ENCODE assay signal across 8 cellular contexts in genomic region chr14:22918809-22919600, GRCh38. TPM values are rescaled to one million over a fixed set of nuclear protein-coding genes. Genes with fewer than 3 reads are reported as not detected.
A peak's percentile ranks its signal among the peaks of the same experiment; 100 is the strongest.
DNase-seq lines count a peak whose midpoint lies in the region; ATAC-seq and TF ChIP-seq lines count a peak whose summit lies in the region.

Gene RBM23 (minus strand): TSS chr14:22919149.

- peak; percentile 94 for ATAC-seq in GM19328 (IDR thresholded peaks at IDR 0.05; ENCODE audit: unreplicated experiment)
- ATAC-seq in HG03520 (IDR thresholded peaks at IDR 0.05; ENCODE audit: unreplicated experiment): peak; percentile 90
- peak; percentile 91 for ATAC-seq in left colon

- peak within 1 kb of the TSS; percentile 100 for H3K27ac Mint-ChIP-seq in activated CD4-positive, alpha-beta T cell treated with anti-CD3 and anti-CD28 coated beads, Interleukin-2, amount 10 ng/mL, durations not matched to agents 7 days and 5 days

- intact Hi-C loops in left colon (cut with DNase I, micrococcal nuclease): no loop called here

- peaks cover 44% of the 10 kb centered on the region for H3K36me3 Mint-ChIP-seq in activated CD4-positive, alpha-beta T cell treated with anti-CD3 and anti-CD28 coated beads, Interleukin-2, amount 10 ng/mL, durations not matched to agents 7 days and 5 days (ENCODE audit: low read depth)

- no peaks in the 10 kb centered on the region for H3K27me3 ChIP-seq in BJ (ENCODE audit: control insufficient read depth, insufficient read depth, low read length)

- POLR2A ChIA-PET in BJ (lab: Charles Lee): interaction anchor here (0.9 kb wide), 1 partner anchor 139 kb away, joined by 3 read pairs; no protein-coding TSS in a partner anchor
- POLR2A ChIA-PET in activated CD4-positive, alpha-beta T cell treated with anti-CD3 and anti-CD28 coated beads, Interleukin-2, amount 10 ng/mL, durations not matched to agents 7 days and 5 days (lab: Charles Lee): interaction anchor here (1.3 kb wide), 1 partner anchor 37 kb away, joined by 3 read pairs; no protein-coding TSS in a partner anchor

- H3K4me3 ChIP-seq in BJ (ENCODE audit: low read depth, low read length): peak within 1 kb of the TSS; percentile 74
- H3K4me3 ChIP-seq in coronary artery: peak within 1 kb of the TSS; percentile 86

- no peaks in the 10 kb centered on the region for H3K9me3 Mint-ChIP-seq in activated CD4-positive, alpha-beta T cell treated with anti-CD3 and anti-CD28 coated beads, Interleukin-2, amount 10 ng/mL, durations not matched to agents 7 days and 5 days

- TF ChIP-seq CTCF in BJ (IDR thresholded peaks at IDR 0.05; ENCODE audit: insufficient read depth, low read depth, low read length) (no peak), coronary artery (IDR thresholded peaks at IDR 0.05) (no peak)

- CTCF ChIA-PET in BJ (lab: Yijun Ruan, JAX): interaction anchor here (0.9 to 3.2 kb wide), 7 partner anchors 11 to 139 kb away, joined by 3 to 17 read pairs (median 3); partner anchors contain the start of gene PRMT5
- CTCF ChIA-PET in activated CD4-positive, alpha-beta T cell treated with anti-CD3 and anti-CD28 coated beads, Interleukin-2, amount 10 ng/mL, durations not matched to agents 7 days and 5 days (lab: Charles Lee): interaction anchor here (0.6 to 5.9 kb wide), 13 partner anchors 11 to 1005 kb away, joined by 3 to 45 read pairs (median 6); partner anchors contain the start of genes CDH24 and PRMT5

- DNase-seq in BJ (ENCODE audit: low read depth) (peak; percentile 100), NCI-H69 (lab: John Stamatoyannopoulos, UW) (peak; percentile 100), coronary artery (ENCODE audit: low spot score) (peak; percentile 100), left colon (peak; percentile 100)
- DNase-seq in activated CD4-positive, alpha-beta T cell treated with anti-CD3 and anti-CD28 coated beads, Interleukin-2, amount 10 ng/mL, durations not matched to agents 7 days and 5 days: peak; percentile 100
- DNase-seq in stimulated activated CD4-positive, alpha-beta T cell treated with anti-CD3 and anti-CD28 coated beads, Interleukin-1b, Interleukin-23, amount 100 ng/mL, for 48 hours: peak; percentile 100

- H3K36me3 ChIP-seq in BJ (ENCODE audit: control insufficient read depth, insufficient read depth, low read length): peaks cover 17% of the 10 kb centered on the region

- H3K4me3 Mint-ChIP-seq in activated CD4-positive, alpha-beta T cell treated with anti-CD3 and anti-CD28 coated beads, Interleukin-2, amount 10 ng/mL, durations not matched to agents 7 days and 5 days: peak within 1 kb of the TSS; percentile 91

- no peaks in the 10 kb centered on the region for H3K27me3 Mint-ChIP-seq in activated CD4-positive, alpha-beta T cell treated with anti-CD3 and anti-CD28 coated beads, Interleukin-2, amount 10 ng/mL, durations not matched to agents 7 days and 5 days

- H3K4me1 Mint-ChIP-seq in activated CD4-positive, alpha-beta T cell treated with anti-CD3 and anti-CD28 coated beads, Interleukin-2, amount 10 ng/mL, durations not matched to agents 7 days and 5 days: peaks cover 45% of the 10 kb centered on the region

- H3K27ac ChIP-seq in coronary artery: peak within 1 kb of the TSS; percentile 96 to 99

RNA-seq across cellular contexts. Expression of gene RBM23, which starts in this region (rescaled TPM):
- polyA plus RNA-seq in BJ (2011; rRNA removed): 54.1 and 60.9 TPM in 2 replicates
- 55.6 and 56.3 TPM in 2 replicates for polyA minus RNA-seq in BJ (2011; rRNA and poly(A)+ RNA removed)
- total RNA-seq in activated CD4-positive, alpha-beta T cell treated with anti-CD3 and anti-CD28 coated beads, Interleukin-2, amount 10 ng/mL, durations not matched to agents 7 days and 5 days: 10 to 100 TPM; 79.0 to 79.6 TPM
- 10 to 100 TPM; 60.4 to 81.9 TPM for total RNA-seq in left colon

Comparison
In these comparisons a context has a peak if more than half of its experiments do, and no peak if none do; other contexts are left out.
1. Peak in every context shown above with its lines: DNase-seq, ATAC-seq, H3K4me3 ChIP-seq and H3K27ac ChIP-seq.